21 cellular contexts compared by ENCODE assay signal in the genomic region with DNA sequence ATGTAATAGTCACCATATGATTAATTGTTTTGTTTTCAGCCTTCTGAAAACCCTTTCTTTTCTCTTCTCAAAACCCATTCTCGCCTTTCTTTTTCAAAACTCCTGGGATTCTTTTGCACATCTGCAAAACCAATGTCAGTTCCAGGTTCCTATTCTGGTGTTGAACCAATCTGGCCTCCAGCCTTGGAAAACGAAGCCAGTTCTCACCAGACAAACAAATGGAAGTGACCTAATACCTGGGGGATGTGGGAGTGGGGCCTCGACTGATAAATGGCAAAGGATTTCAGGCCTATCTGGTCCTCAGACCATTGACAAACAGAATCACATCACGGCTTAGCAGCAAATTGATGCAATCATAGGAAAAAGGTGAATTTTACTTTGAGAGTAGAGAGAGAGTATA.
"Had no signal": no experiment of that assay in that cellular context is flagged by ENCODE, and none has a peak within 500 bp of the region (broad histone marks: within the 10 kb centered on the region; RNA-seq: fewer than 3 reads in every experiment).

No MANE protein-coding gene starts in this region.

- H3K4me3 ChIP-seq: colonic mucosa, esophagus squamous epithelium, heart left ventricle, neural progenitor cell, prostate gland, sigmoid colon had no signal

- H3K4me1 ChIP-seq: colonic mucosa, esophagus squamous epithelium, neural progenitor cell, parathyroid adenoma, prostate gland had no signal

- DNase-seq: cerebellar nuclear complex; colonic mucosa; dermis blood vessel endothelial cell; esophagus squamous epithelium; foreskin melanocyte; hypothalamus; islet precursor cell; mammary epithelial cell; nucleus accumbens; retina; sigmoid colon; small intestine; stimulated activated CD4-positive, alpha-beta T cell treated with anti-CD3 and anti-CD28 coated beads, Interleukin-12 subunit alpha, Interleukin-12 subunit beta, amount 100 ng/mL, for 4 hours; stimulated activated CD4-positive, alpha-beta T cell treated with anti-CD3 and anti-CD28 coated beads, Interleukin-2, amount 100 ng/mL, for 48 hours; stimulated activated naive CD4-positive, alpha-beta T cell treated with Interleukin-2 at 50 U/mL for 16 hours had no signal

- H2AFZ ChIP-seq: neural progenitor cell, parathyroid adenoma had no signal

- ATAC-seq: heart left ventricle; left lobe of liver; natural killer cell treated with Interleukin-12 subunit alpha and Interleukin-12 subunit beta and Interleukin-15 and Interleukin-18, amount 100 ng/mL, for 72 hours had no signal

- H3K36me3 ChIP-seq: colonic mucosa, esophagus squamous epithelium, neural progenitor cell, prostate gland, sigmoid colon had no signal

- H3K79me2 ChIP-seq: parathyroid adenoma had no signal

- H3K9ac ChIP-seq: neural progenitor cell, parathyroid adenoma had no signal

- H3K27me3 ChIP-seq: colonic mucosa, esophagus squamous epithelium, heart left ventricle, neural progenitor cell, sigmoid colon had no signal

- H3K4me2 ChIP-seq: neural progenitor cell had no signal

- H3K27ac ChIP-seq: colonic mucosa, esophagus squamous epithelium, neural progenitor cell, parathyroid adenoma, prostate gland, sigmoid colon had no signal

- H3K9me3 ChIP-seq: colonic mucosa, esophagus squamous epithelium, heart left ventricle, prostate gland, sigmoid colon had no signal
